ENCODE assay signal across 12 cellular contexts in genomic region chr3:123976904-123977303, GRCh38. TPM values are rescaled to one million over a fixed set of nuclear protein-coding genes. Genes with fewer than 3 reads are reported as not detected.
DNase-seq lines count a peak whose midpoint lies in the region; ATAC-seq and TF ChIP-seq lines count a peak whose summit lies in the region.
"Not testable (repeated sequence)": the region's sequence is repeated elsewhere in the genome, so short reads cannot be mapped to it uniquely, and the experiment has no call there.
"Had no signal": no experiment of that assay in that cellular context is flagged by ENCODE, and none has a peak within 500 bp of the region (broad histone marks: within the 10 kb centered on the region; RNA-seq: fewer than 3 reads in every experiment).

No MANE protein-coding gene starts in this region.

- ATAC-seq in PC-3: not testable (repeated sequence)
- peak; percentile 29 for ATAC-seq in left ventricle myocardium superior

- H3K4me1 ChIP-seq in PC-3 (ENCODE audit: insufficient read depth, low read length); breast epithelium: not testable (repeated sequence)
- peaks cover 13% of the 10 kb centered on the region for H3K4me1 ChIP-seq in osteoblast (ENCODE audit: insufficient read depth, low read length)

- H3K9me2 ChIP-seq in PC-3 (replicated peaks; ENCODE audit: low read length): not testable (repeated sequence)

- not testable (repeated sequence) for H3K4me2 ChIP-seq in PC-3 (ENCODE audit: low read length)
- H3K4me2 ChIP-seq in osteoblast (ENCODE audit: insufficient read depth, low read length): peak overlapping the region; percentile 56

- H3K4me3 Mint-ChIP-seq in HFFc6: peak overlapping the region; percentile 36

- not testable (repeated sequence) for H3K4me3 ChIP-seq in PC-3 (ENCODE audit: low read length); breast epithelium; osteoblast (ENCODE audit: insufficient read depth, low read length)

- not testable (repeated sequence) for H3K9ac ChIP-seq in PC-3 (ENCODE audit: low read length)

- H3K36me3 ChIP-seq in PC-3 (ENCODE audit: low read depth, low read length); breast epithelium; osteoblast (ENCODE audit: insufficient read depth, low read length): not testable (repeated sequence)

- H3K27ac Mint-ChIP-seq in HFFc6: not testable (repeated sequence)

- not testable (repeated sequence) for H3F3A ChIP-seq in PC-3 (ENCODE audit: low read length, unreplicated experiment)

- not testable (repeated sequence) for TF ChIP-seq CTCF in HFFc6 (IDR thresholded peaks at IDR 0.05); PC-3 (conservative IDR thresholded peaks at IDR 0.05; ENCODE audit: low read depth, low read length); breast epithelium (IDR thresholded peaks at IDR 0.05); osteoblast (IDR thresholded peaks at IDR 0.05; ENCODE audit: extremely low read depth, low read depth, low read length)

- in situ Hi-C loops in SK-MEL-5 (cut with HindIII; ENCODE audit: low pct_unique_long_range_greater_than_20kb, low sequenced_read_pairs): not testable (repeated sequence)

- TF ChIP-seq POLR2A in breast epithelium (IDR thresholded peaks at IDR 0.05): not testable (repeated sequence)

- not testable (repeated sequence) for H3K9me3 Mint-ChIP-seq in HFFc6

- H3K79me2 ChIP-seq in PC-3 (ENCODE audit: low read length); osteoblast (ENCODE audit: insufficient read depth, low read length): not testable (repeated sequence)

- intact Hi-C loops in PC-3 (cut with micrococcal nuclease); breast epithelium (cut with DNase I; ENCODE audit: low total_unique reads); left ventricle myocardium superior (cut with micrococcal nuclease): not testable (repeated sequence)

- not testable (repeated sequence) for H3K27ac ChIP-seq in PC-3 (ENCODE audit: low read length); osteoblast (ENCODE audit: low read depth, low read length)
- H3K27ac ChIP-seq in breast epithelium: peak overlapping the region; percentile 74 to 88

- H2AFZ ChIP-seq in PC-3 (ENCODE audit: low read length): not testable (repeated sequence)
- peak overlapping the region; percentile 59 for H2AFZ ChIP-seq in osteoblast (ENCODE audit: low read length)

- not testable (repeated sequence) for BruUV-seq in PC-3 (replicated peaks; lab: Mats Ljungman, UMichigan)

- not testable (repeated sequence) for H3K36me3 Mint-ChIP-seq in HFFc6 (ENCODE audit: low read depth)

- CTCF ChIA-PET in PC-3 (lab: Charles Lee): not testable (repeated sequence)

- not testable (repeated sequence) for DNase-seq in HFFc6; left ventricle myocardium superior; osteoblast (ENCODE audit: insufficient read length, low spot score, missing footprints)
- peak; percentile 13 for DNase-seq in PC-3
- DNase-seq in SK-MEL-5 (ENCODE audit: low read depth, low spot score): peak; percentile 94
- peak in 1 of 2 donors; percentile 44 for DNase-seq in breast epithelium (ENCODE audit: low spot score in 2 of 2)

- POLR2A ChIA-PET in PC-3 (lab: Charles Lee; ENCODE audit: unreplicated experiment): not testable (repeated sequence)

- H3K4me1 Mint-ChIP-seq in HFFc6 (ENCODE audit: low read depth): peaks cover 35% of the 10 kb centered on the region

- H3K27me3 Mint-ChIP-seq in HFFc6 (ENCODE audit: insufficient read depth): not testable (repeated sequence)

- H3K9me3 ChIP-seq in PC-3 (ENCODE audit: low read length); breast epithelium; osteoblast (ENCODE audit: low read depth, low read length): not testable (repeated sequence)

- not testable (repeated sequence) for H4K20me1 ChIP-seq in PC-3 (ENCODE audit: low read length); osteoblast (ENCODE audit: insufficient read depth, low read length)

- H3K27me3 ChIP-seq in PC-3 (ENCODE audit: low read length) (peaks cover 21% of the 10 kb centered on the region), osteoblast (ENCODE audit: insufficient read depth, low read length) (peaks cover 16% of the 10 kb centered on the region)
- not testable (repeated sequence) for H3K27me3 ChIP-seq in breast epithelium

RNA-seq across cellular contexts. Expression of gene ROPN1, which starts 15.0 kb away (rescaled TPM):
- not detected for total RNA-seq in HFFc6 (2021; fragmentation: NEBNext Ultra II Directional; extraction: Animal tissue kit (Norgen Biotek cat#: 25700))
- total RNA-seq in PC-3 (2014; rRNA removed) (not detected in 2 replicates), breast epithelium (1 to 10 TPM in 2 of 3 donors, not detected in 1; 2.3 to 6.1 TPM), left ventricle myocardium superior (not detected), osteoblast (not detected in 2 replicates)
- 33.4 and 37.8 TPM in 2 replicates for total RNA-seq in SK-MEL-5 (2014; rRNA removed; shearing (Covaris generic))
- 17.1 and 24.4 TPM in 2 replicates for polyA plus RNA-seq in SK-MEL-5 (2015; cell fraction: cytosol; rRNA removed)
- 2.6 and 5.2 TPM in 2 replicates for polyA plus RNA-seq in SK-MEL-5 (2015; cell fraction: nucleus; rRNA removed)
- total RNA-seq: A673; Caco-2; CD4-positive, alpha-beta memory T cell; H1; H7 had no signal
- polyA plus RNA-seq: BJ; CD4-positive, alpha-beta memory T cell had no signal

RNA-seq across cellular contexts. Expression of gene CCDC14, which starts 15.9 kb away (rescaled TPM):
- 10 to 100 TPM; 25.8 to 39.7 (median 36.3) TPM for total RNA-seq in HFFc6 (2021; fragmentation: NEBNext Ultra II Directional; extraction: Animal tissue kit (Norgen Biotek cat#: 25700))
- total RNA-seq in PC-3 (2014; rRNA removed) (40.9 and 62.6 TPM in 2 replicates), breast epithelium (10 to 100 TPM; 43.2 to 94.7 (median 49.5) TPM), left ventricle myocardium superior (10.7 TPM), osteoblast (45.7 and 51.4 TPM in 2 replicates)
- 39.0 and 45.4 TPM in 2 replicates for total RNA-seq in SK-MEL-5 (2014; rRNA removed; shearing (Covaris generic))
- polyA plus RNA-seq in SK-MEL-5 (2015; cell fraction: cytosol; rRNA removed): 24.5 and 29.4 TPM in 2 replicates
- 1,244 and 1,581 TPM in 2 replicates for polyA plus RNA-seq in SK-MEL-5 (2015; cell fraction: nucleus; rRNA removed)

RNA-seq across cellular contexts. Expression of gene KALRN, which starts 56.3 kb away (rescaled TPM):
- total RNA-seq in HFFc6 (2021; fragmentation: NEBNext Ultra II Directional; extraction: Animal tissue kit (Norgen Biotek cat#: 25700)): 1 to 10 TPM; 1.9 to 5.6 (median 2.4) TPM
- total RNA-seq in PC-3 (2014; rRNA removed) (9.9 and 13.0 TPM in 2 replicates), breast epithelium (10 to 100 TPM; 36.3 to 82.3 (median 47.3) TPM), left ventricle myocardium superior (71.2 TPM), osteoblast (9.4 and 13.4 TPM in 2 replicates)
- 0.72 and 1.7 TPM in 2 replicates for total RNA-seq in SK-MEL-5 (2014; rRNA removed; shearing (Covaris generic))
- polyA plus RNA-seq in SK-MEL-5 (2015; cell fraction: cytosol; rRNA removed): 0.82 and 3.7 TPM in 2 replicates
- 0.33 TPM in 2 replicates for polyA plus RNA-seq in SK-MEL-5 (2015; cell fraction: nucleus; rRNA removed)
